ENCODE assay signal across 17 cellular contexts in genomic region chr2:216242365-216242764, GRCh38.
DNase-seq lines count a peak whose midpoint lies in the region; ATAC-seq and TF ChIP-seq lines count a peak whose summit lies in the region.
"Had no signal": no experiment of that assay in that cellular context is flagged by ENCODE, and none has a peak within 500 bp of the region (broad histone marks: within the 10 kb centered on the region; RNA-seq: fewer than 3 reads in every experiment).

No MANE protein-coding gene starts in this region.

- no peaks in the 10 kb centered on the region for H3K9me3 Mint-ChIP-seq in WTC11
- H3K9me3 Mint-ChIP-seq: CD8-positive, alpha-beta T cell had no signal

- H3K4me1 Mint-ChIP-seq in WTC11, result peaks cover 12% of the 10 kb centered on the region

- CTCF ChIA-PET in WTC11 (lab: Charles Lee), result interaction anchor here (0.7 to 1.4 kb wide), 4 partner anchors 41 to 162 kb away, joined by 3 to 5 read pairs (median 3); no protein-coding TSS in a partner anchor

- POLR2A ChIA-PET in WTC11 (lab: Charles Lee), result no interaction called here

- H3K27me3 Mint-ChIP-seq in WTC11 (ENCODE audit: low read depth), result no peaks in the 10 kb centered on the region

- H3K4me3 Mint-ChIP-seq in WTC11, result no peak overlapping the region
- H3K4me3 Mint-ChIP-seq: CD8-positive, alpha-beta T cell had no signal

- H3K27ac Mint-ChIP-seq in WTC11, result no peak overlapping the region; the same call in 1 of the 2 replicates
- H3K27ac Mint-ChIP-seq: CD8-positive, alpha-beta T cell had no signal

- DNase-seq in NCI-H2196 treated with DMSO at 0.1 percent for 48 hours (lab: John Stamatoyannopoulos, UW; ENCODE audit: unreplicated experiment), result peak; percentile 6
- DNase-seq in NCI-H2196 (lab: John Stamatoyannopoulos, UW; ENCODE audit: unreplicated experiment), result no peak
- peak; percentile 93 for DNase-seq in NCI-H146 treated with DMSO at 0.1 percent for 48 hours (lab: John Stamatoyannopoulos, UW; ENCODE audit: unreplicated experiment)
- DNase-seq in WTC11 (ENCODE audit: low spot score), result no peak
- DNase-seq in occipital lobe (lab: John Stamatoyannopoulos, UW), result peak; percentile 20
- DNase-seq in glomerular visceral epithelial cell (ENCODE audit: extremely low spot score), result no peak
- DNase-seq: activated naive CD4-positive, alpha-beta T cell treated with Interleukin-2 at 50 U/mL for 16 hours; CD8-positive, alpha-beta T cell; GDM1; KG1; NCI-H2029; small intestine; stimulated activated naive CD4-positive, alpha-beta T cell treated with Interleukin-2 at 50 U/mL for 16 hours; WERI-Rb-1 had no signal

- ATAC-seq in WTC11 (peak; percentile 84), HG03432 (IDR thresholded peaks at IDR 0.05; ENCODE audit: unreplicated experiment) (no peak), HG02970 (IDR thresholded peaks at IDR 0.05; ENCODE audit: low FRiP score, unreplicated experiment) (no peak)
- ATAC-seq: body of pancreas; CD8-positive, alpha-beta T cell had no signal

- TF ChIP-seq CTCF in WTC11 (IDR thresholded peaks at IDR 0.05), result no peak

- no peaks in the 10 kb centered on the region for H3K36me3 Mint-ChIP-seq in WTC11
- H3K36me3 Mint-ChIP-seq: CD8-positive, alpha-beta T cell had no signal

TF ChIP-seq in WTC11, 78 proteins besides CTCF, POLR2A, EP300 and RAD21:
- TF ChIP-seq PRDM15 (CRISPR knock-in tag; IDR thresholded peaks at IDR 0.05) (0 out of 2 replicates have a peak, but pooled peaks have one; percentile 44), ZNF121 (CRISPR knock-in tag; IDR thresholded peaks at IDR 0.05) (no peak)

Comparison
In these comparisons a context has a peak if more than half of its experiments do, and no peak if none do; other contexts are left out.
1. DNase-seq: peak in NCI-H2196 treated with DMSO at 0.1 percent for 48 hours (single experiment), NCI-H146 treated with DMSO at 0.1 percent for 48 hours (single experiment) and occipital lobe (single experiment); none in NCI-H2196 (single experiment), WTC11 (single experiment) and glomerular visceral epithelial cell (single experiment).